ENCODE assay signal across 8 cellular contexts in the genomic region with DNA sequence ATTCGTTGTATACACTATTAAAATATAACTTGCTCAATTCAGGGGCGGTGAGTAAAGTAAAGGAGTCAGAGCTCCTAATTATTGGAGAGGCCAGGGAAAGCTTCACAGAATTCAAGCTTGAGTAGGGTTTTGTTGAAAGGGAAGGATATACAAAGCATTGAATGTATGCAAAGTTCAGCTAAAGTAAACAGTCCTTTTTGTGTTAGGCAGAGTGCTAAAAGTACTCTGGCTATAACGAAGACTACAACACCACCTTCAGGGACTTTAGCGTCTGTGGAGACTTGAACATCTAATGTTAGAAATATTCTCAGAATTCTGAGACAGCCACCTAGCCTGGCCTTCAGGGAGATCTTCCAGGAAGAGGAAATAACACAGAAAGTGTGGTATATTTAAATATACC. TPM values are rescaled to one million over a fixed set of nuclear protein-coding genes. Genes with fewer than 3 reads are reported as not detected.
A peak's percentile ranks its signal among the peaks of the same experiment; 100 is the strongest.
DNase-seq lines count a peak whose midpoint lies in the region; ATAC-seq and TF ChIP-seq lines count a peak whose summit lies in the region.

No MANE protein-coding gene starts in this region.

- peaks cover 0 to 12% of the 10 kb centered on the region in 2 donors for H3K36me3 ChIP-seq in gastroesophageal sphincter
- no peaks in the 10 kb centered on the region for H3K36me3 ChIP-seq in uterus

- peaks cover 11% of the 10 kb centered on the region for H3K4me1 Mint-ChIP-seq in stimulated activated naive CD8-positive, alpha-beta T cell treated with anti-CD3 and anti-CD28 coated beads, Interleukin-15, Interleukin-2, amounts not matched to agents 100 ng/mL and 50 ng/mL, for 24 hours (ENCODE audit: low read depth)
- peaks cover 19% of the 10 kb centered on the region for H3K4me1 Mint-ChIP-seq in T-helper 1 cell treated with Interleukin-12 subunit alpha and Interleukin-12 subunit beta and Interleukin-4 antibody, amounts not matched to agents 30 μg/mL and 1 μg/mL, for 36 hours (ENCODE audit: low read depth)

- H3K9me3 Mint-ChIP-seq in stimulated activated naive CD8-positive, alpha-beta T cell treated with anti-CD3 and anti-CD28 coated beads, Interleukin-15, Interleukin-2, amounts not matched to agents 100 ng/mL and 50 ng/mL, for 24 hours = no peaks in the 10 kb centered on the region
- H3K9me3 Mint-ChIP-seq in T-helper 1 cell treated with Interleukin-12 subunit alpha and Interleukin-12 subunit beta and Interleukin-4 antibody, amounts not matched to agents 30 μg/mL and 1 μg/mL, for 36 hours = no peaks in the 10 kb centered on the region

- 11 to 15% methylated on average over 4 of the region's 4 CpGs for WGBS in gastroesophageal sphincter (ENCODE audit: low coverage in 1 of 2), 2 donors

- H3K27me3 Mint-ChIP-seq in stimulated activated naive CD8-positive, alpha-beta T cell treated with anti-CD3 and anti-CD28 coated beads, Interleukin-15, Interleukin-2, amounts not matched to agents 100 ng/mL and 50 ng/mL, for 24 hours = no peaks in the 10 kb centered on the region
- H3K27me3 Mint-ChIP-seq in T-helper 1 cell treated with Interleukin-12 subunit alpha and Interleukin-12 subunit beta and Interleukin-4 antibody, amounts not matched to agents 30 μg/mL and 1 μg/mL, for 36 hours (ENCODE audit: low read depth) = no peaks in the 10 kb centered on the region

- TF ChIP-seq POLR2A in gastroesophageal sphincter (IDR thresholded peaks at IDR 0.05) (no peak), uterus (IDR thresholded peaks at IDR 0.05) (no peak)

- peak overlapping the region in 1 of 2 donors; percentile 54 for H3K4me3 ChIP-seq in gastroesophageal sphincter
- H3K4me3 ChIP-seq in uterus = no peak overlapping the region

- DNase-seq in stimulated activated naive CD8-positive, alpha-beta T cell treated with anti-CD3 and anti-CD28 coated beads, Interleukin-15, Interleukin-2, amounts not matched to agents 100 U/mL and 50 U/mL, for 24 hours = no peak
- DNase-seq in uterus = no peak
- DNase-seq in T-helper 9 cell = no peak

- H3K9me3 ChIP-seq in gastroesophageal sphincter = no peaks in the 10 kb centered on the region
- no peaks in the 10 kb centered on the region for H3K9me3 ChIP-seq in uterus

- intact Hi-C loops in uterus (cut with DNase I; ENCODE audit: low total_unique reads) = no loop called here

- H3K27ac ChIP-seq in gastroesophageal sphincter = peak overlapping the region in 3 of 4 donors; percentile 84 to 93 (median 91)
- peak overlapping the region; percentile 85 to 86 for H3K27ac ChIP-seq in uterus

- peak in 2 of 4 experiments; percentile 6 to 23 for TF ChIP-seq CTCF in gastroesophageal sphincter (IDR thresholded peaks at IDR 0.05)
- TF ChIP-seq CTCF in uterus (IDR thresholded peaks at IDR 0.05) = no peak

- ATAC-seq in stimulated activated naive CD8-positive, alpha-beta T cell treated with anti-CD3 and anti-CD28 coated beads, Interleukin-15, Interleukin-2, amounts not matched to agents 100 U/mL and 50 U/mL, for 24 hours = no peak
- ATAC-seq in gastroesophageal sphincter = no peak
- no peak for ATAC-seq in GM21529 (IDR thresholded peaks at IDR 0.05; ENCODE audit: unreplicated experiment)
- ATAC-seq in GM18861 (IDR thresholded peaks at IDR 0.05; ENCODE audit: unreplicated experiment) = no peak

- H3K4me1 ChIP-seq in gastroesophageal sphincter (peaks cover 0 to 27% (median 9%) of the 10 kb centered on the region in 3 donors), uterus (no peaks in the 10 kb centered on the region)

- TF ChIP-seq EP300 in gastroesophageal sphincter (IDR thresholded peaks at IDR 0.05) = no peak

- H3K27ac Mint-ChIP-seq in stimulated activated naive CD8-positive, alpha-beta T cell treated with anti-CD3 and anti-CD28 coated beads, Interleukin-15, Interleukin-2, amounts not matched to agents 100 ng/mL and 50 ng/mL, for 24 hours = no peak overlapping the region
- H3K27ac Mint-ChIP-seq in T-helper 1 cell treated with Interleukin-12 subunit alpha and Interleukin-12 subunit beta and Interleukin-4 antibody, amounts not matched to agents 30 μg/mL and 1 μg/mL, for 36 hours = no peak overlapping the region

- no peaks in the 10 kb centered on the region for H3K36me3 Mint-ChIP-seq in stimulated activated naive CD8-positive, alpha-beta T cell treated with anti-CD3 and anti-CD28 coated beads, Interleukin-15, Interleukin-2, amounts not matched to agents 100 ng/mL and 50 ng/mL, for 24 hours (ENCODE audit: low read depth)
- H3K36me3 Mint-ChIP-seq in T-helper 1 cell treated with Interleukin-12 subunit alpha and Interleukin-12 subunit beta and Interleukin-4 antibody, amounts not matched to agents 30 μg/mL and 1 μg/mL, for 36 hours (ENCODE audit: low read depth) = peaks cover 3% of the 10 kb centered on the region

- H3K27me3 ChIP-seq in gastroesophageal sphincter (no peaks in the 10 kb centered on the region), uterus (no peaks in the 10 kb centered on the region)

- H3K4me3 Mint-ChIP-seq in stimulated activated naive CD8-positive, alpha-beta T cell treated with anti-CD3 and anti-CD28 coated beads, Interleukin-15, Interleukin-2, amounts not matched to agents 100 ng/mL and 50 ng/mL, for 24 hours = peak overlapping the region; percentile 91
- H3K4me3 Mint-ChIP-seq in T-helper 1 cell treated with Interleukin-12 subunit alpha and Interleukin-12 subunit beta and Interleukin-4 antibody, amounts not matched to agents 30 μg/mL and 1 μg/mL, for 36 hours = peak overlapping the region; percentile 92

RNA-seq across cellular contexts. Expression of a gene that starts 1.1 kb away (rescaled TPM):
- total RNA-seq in gastroesophageal sphincter (not detected), uterus (1 to 10 TPM in 1 of 4 donors, under 1 TPM in 1, not detected in 2; 0.88 to 1.0 TPM)

RNA-seq across cellular contexts. Expression of a gene that starts 8.7 kb away (rescaled TPM):
- total RNA-seq in gastroesophageal sphincter (10 to 100 TPM; 12.6 to 29.7 (median 19.4) TPM), uterus (10 to 100 TPM in 2 of 4 donors, 1 to 10 TPM in 2; 1.5 to 38.5 (median 9.5) TPM)

RNA-seq across cellular contexts. Expression of a gene that starts 29.4 kb away (rescaled TPM):
- total RNA-seq in gastroesophageal sphincter = 10 to 100 TPM in 2 of 4 donors, 1 to 10 TPM in 2; 6.7 to 32.2 (median 10.6) TPM
- total RNA-seq in uterus = 10 to 100 TPM in 2 of 4 donors, 1 to 10 TPM in 2; 4.6 to 22.6 (median 10.2) TPM

RNA-seq across cellular contexts. Expression of a gene that starts 32.6 kb away (rescaled TPM):
- total RNA-seq in gastroesophageal sphincter (10 to 100 TPM; 27.1 to 66.5 (median 36.3) TPM), uterus (100 to 1,000 TPM in 1 of 4 donors, 10 to 100 TPM in 3; 15.9 to 133 (median 35.4) TPM)
